ENCODE assay signal across 2 cellular contexts in the genomic region with DNA sequence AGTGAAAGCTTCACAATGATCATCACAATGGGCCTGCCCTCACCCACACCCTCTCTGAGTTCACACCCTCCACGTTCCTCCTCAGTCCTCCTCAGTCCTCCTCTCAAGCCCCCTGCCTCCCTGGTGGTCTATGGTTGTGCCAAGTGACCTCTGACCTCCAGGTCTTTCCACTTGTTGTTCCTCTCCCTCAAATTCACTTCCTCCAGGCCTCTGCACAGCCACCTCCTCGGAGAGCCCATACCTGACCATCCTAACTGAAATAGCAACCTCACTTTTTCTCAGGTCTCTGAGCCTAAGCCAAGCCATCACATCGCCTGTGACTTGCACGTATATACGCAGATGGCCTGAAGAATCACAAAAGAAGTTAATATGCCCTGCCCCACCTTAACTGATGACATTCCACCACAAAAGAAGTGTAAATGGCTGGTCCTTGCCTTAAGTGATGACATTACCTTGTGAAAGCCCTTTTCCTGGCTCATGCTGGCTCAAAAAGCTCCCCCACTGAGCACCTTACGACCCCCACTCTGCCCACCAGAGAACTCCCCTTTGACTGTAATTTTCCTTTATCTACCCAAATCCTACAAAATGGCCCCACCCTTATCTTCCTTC.
TF ChIP-seq lines count a peak whose summit lies in the region.

No MANE protein-coding gene starts in this region.

TF ChIP-seq in IMR-90, 13 proteins besides CTCF, POLR2A, EP300 and RAD21 (continued from another document):
- TF ChIP-seq, protein P1, sequence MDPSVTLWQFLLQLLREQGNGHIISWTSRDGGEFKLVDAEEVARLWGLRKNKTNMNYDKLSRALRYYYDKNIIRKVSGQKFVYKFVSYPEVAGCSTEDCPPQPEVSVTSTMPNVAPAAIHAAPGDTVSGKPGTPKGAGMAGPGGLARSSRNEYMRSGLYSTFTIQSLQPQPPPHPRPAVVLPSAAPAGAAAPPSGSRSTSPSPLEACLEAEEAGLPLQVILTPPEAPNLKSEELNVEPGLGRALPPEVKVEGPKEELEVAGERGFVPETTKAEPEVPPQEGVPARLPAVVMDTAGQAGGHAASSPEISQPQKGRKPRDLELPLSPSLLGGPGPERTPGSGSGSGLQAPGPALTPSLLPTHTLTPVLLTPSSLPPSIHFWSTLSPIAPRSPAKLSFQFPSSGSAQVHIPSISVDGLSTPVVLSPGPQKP (IDR thresholded peaks at IDR 0.05; ENCODE audit: borderline replicate concordance, low read depth, low read length), result no peak

TF ChIP-seq in SK-N-SH, 30 proteins besides CTCF, POLR2A, EP300 and RAD21 (continued from another document):
- TF ChIP-seq FOXM1 (IDR thresholded peaks at IDR 0.05; ENCODE audit: low read depth) (no peak), EZH2phosphoT487 (IDR thresholded peaks at IDR 0.05; ENCODE audit: borderline replicate concordance, low read depth) (no peak)
- TF ChIP-seq, protein P2, sequence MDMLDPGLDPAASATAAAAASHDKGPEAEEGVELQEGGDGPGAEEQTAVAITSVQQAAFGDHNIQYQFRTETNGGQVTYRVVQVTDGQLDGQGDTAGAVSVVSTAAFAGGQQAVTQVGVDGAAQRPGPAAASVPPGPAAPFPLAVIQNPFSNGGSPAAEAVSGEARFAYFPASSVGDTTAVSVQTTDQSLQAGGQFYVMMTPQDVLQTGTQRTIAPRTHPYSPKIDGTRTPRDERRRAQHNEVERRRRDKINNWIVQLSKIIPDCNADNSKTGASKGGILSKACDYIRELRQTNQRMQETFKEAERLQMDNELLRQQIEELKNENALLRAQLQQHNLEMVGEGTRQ (IDR thresholded peaks at IDR 0.05; ENCODE audit: borderline replicate concordance, low read depth, low read length), result no peak
- TF ChIP-seq, protein P3, sequence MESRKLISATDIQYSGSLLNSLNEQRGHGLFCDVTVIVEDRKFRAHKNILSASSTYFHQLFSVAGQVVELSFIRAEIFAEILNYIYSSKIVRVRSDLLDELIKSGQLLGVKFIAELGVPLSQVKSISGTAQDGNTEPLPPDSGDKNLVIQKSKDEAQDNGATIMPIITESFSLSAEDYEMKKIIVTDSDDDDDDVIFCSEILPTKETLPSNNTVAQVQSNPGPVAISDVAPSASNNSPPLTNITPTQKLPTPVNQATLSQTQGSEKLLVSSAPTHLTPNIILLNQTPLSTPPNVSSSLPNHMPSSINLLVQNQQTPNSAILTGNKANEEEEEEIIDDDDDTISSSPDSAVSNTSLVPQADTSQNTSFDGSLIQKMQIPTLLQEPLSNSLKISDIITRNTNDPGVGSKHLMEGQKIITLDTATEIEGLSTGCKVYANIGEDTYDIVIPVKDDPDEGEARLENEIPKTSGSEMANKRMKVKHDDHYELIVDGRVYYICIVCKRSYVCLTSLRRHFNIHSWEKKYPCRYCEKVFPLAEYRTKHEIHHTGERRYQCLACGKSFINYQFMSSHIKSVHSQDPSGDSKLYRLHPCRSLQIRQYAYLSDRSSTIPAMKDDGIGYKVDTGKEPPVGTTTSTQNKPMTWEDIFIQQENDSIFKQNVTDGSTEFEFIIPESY (IDR thresholded peaks at IDR 0.05; ENCODE audit: borderline replicate concordance, low read depth), result no peak
TF ChIP-seq in SK-N-SH: peak in this region for 0.
